ENCODE assay signal across 22 cellular contexts in the genomic region with DNA sequence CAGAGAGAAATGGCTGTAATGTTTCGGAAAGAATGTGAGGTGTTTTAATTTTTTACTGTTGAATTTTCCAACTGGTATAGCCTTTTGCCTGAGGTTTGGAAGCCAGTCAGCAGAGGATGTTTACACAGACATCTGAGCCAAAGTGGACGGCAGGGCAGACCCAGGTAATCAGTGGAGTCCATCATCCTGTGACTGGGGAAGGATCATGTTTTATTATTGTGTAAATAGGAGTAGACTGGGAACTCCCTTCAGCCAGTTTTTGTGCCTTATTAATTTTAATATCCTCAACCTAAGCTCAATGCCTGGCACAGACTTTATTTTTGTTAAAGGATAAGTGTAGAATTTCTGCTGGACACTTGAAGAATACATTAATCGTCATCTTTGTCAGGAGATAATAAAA.
DNase-seq lines count a peak whose midpoint lies in the region; ATAC-seq, FAIRE-seq and TF ChIP-seq lines count a peak whose summit lies in the region.
"Had no signal": no experiment of that assay in that cellular context is flagged by ENCODE, and none has a peak within 500 bp of the region (broad histone marks: within the 10 kb centered on the region; RNA-seq: fewer than 3 reads in every experiment).

No MANE protein-coding gene starts in this region.

- H3K9me3 ChIP-seq in HepG2 (ENCODE audit: low read length) = no peaks in the 10 kb centered on the region
- H3K9me3 ChIP-seq: testis had no signal

- no peak for TF ChIP-seq EP300 in HepG2 (IDR thresholded peaks at IDR 0.05; ENCODE audit: low read depth in 2 of 2, low read length in 2 of 2)
- TF ChIP-seq EP300 in HepG2 (CRISPR knock-in tag; IDR thresholded peaks at IDR 0.05; ENCODE audit: borderline replicate concordance) = no peak

- no peak overlapping the region for H2AFZ ChIP-seq in HepG2 (ENCODE audit: low read length)

- 33% methylated on average over 3 of the region's 3 CpGs for WGBS in HepG2 (ENCODE audit: low lambda C conversion rate)

- no peaks in the 10 kb centered on the region for H4K20me1 ChIP-seq in HepG2 (ENCODE audit: insufficient read depth, low read length)

- peak; percentile 64 for DNase-seq in Daoy (ENCODE audit: low read depth)
- DNase-seq in NCI-H2081 (lab: John Stamatoyannopoulos, UW) = peak; percentile 55 to 75
- peak; percentile 5 for DNase-seq in NCI-H774 (lab: John Stamatoyannopoulos, UW)
- no peak for DNase-seq in HepG2 (ENCODE audit: low spot score)
- no peak for DNase-seq in epidermal melanocyte (ENCODE audit: insufficient read length, low spot score)
- DNase-seq in Right ventricle myocardium inferior (ENCODE audit: missing footprints) = no peak
- DNase-seq: activated CD8-positive, alpha-beta memory T cell treated with anti-CD3 and anti-CD28 coated beads for 24 hours; activated naive CD8-positive, alpha-beta T cell treated with anti-CD3 and anti-CD28 coated beads, Interleukin-2, amount 10 ng/mL, durations not matched to agents 7 days and 5 days; brain microvascular endothelial cell; CD8-positive, alpha-beta T cell; foreskin keratinocyte; left cardiac atrium; NCI-H1048; NK-92 treated with Interleukin-12 subunit alpha and Interleukin-12 subunit beta, amount 100 ng/mL, for 24 hours; Right ventricle myocardium superior; T-helper 2 cell; testis had no signal

- in situ Hi-C loops in HepG2 (cut with HindIII; ENCODE audit: extremely low pct_ligation_motif_present, low pct_unique_long_range_greater_than_20kb) = no loop called here

- BruUV-seq in HepG2 (replicated peaks; lab: Mats Ljungman, UMichigan) = no TSS peak

- H3K27me3 ChIP-seq in HepG2 (ENCODE audit: control insufficient read depth in 1 of 2, insufficient read depth in 2 of 2, low read length in 2 of 2) = no peaks in the 10 kb centered on the region; a peak in 1 of 5 replicates
- H3K27me3 ChIP-seq: brain microvascular endothelial cell, foreskin keratinocyte, testis had no signal

- H3K27ac ChIP-seq in HepG2 (ENCODE audit: extremely low read length, insufficient read depth, low read length) = no peak overlapping the region
- H3K27ac ChIP-seq: brain microvascular endothelial cell, epithelial cell of prostate, foreskin keratinocyte, KMS-11, testis had no signal

- no peak for TF ChIP-seq RAD21 in HepG2 (CRISPR knock-in tag; IDR thresholded peaks at IDR 0.05)

- POLR2A ChIA-PET in HepG2 (lab: Yijun Ruan, JAX) = no interaction called here

- H3K79me2 ChIP-seq in HepG2 (ENCODE audit: insufficient read depth, low read length) = no peaks in the 10 kb centered on the region

- H3K9ac ChIP-seq in HepG2 (ENCODE audit: insufficient read depth, low read depth, low read length) = no peak overlapping the region
- H3K9ac ChIP-seq: KMS-11 had no signal

- no peak overlapping the region for H3K4me3 ChIP-seq in HepG2 (replicated peaks in 1 of 3; ENCODE audit: insufficient read depth in 1 of 3, low read depth in 2 of 3, low read length in 3 of 3)
- H3K4me3 ChIP-seq: testis had no signal

- no peak for FAIRE-seq in HepG2 (lab: Jason Lieb, UNC)

- TF ChIP-seq POLR2A in HepG2 (IDR thresholded peaks at IDR 0.05; ENCODE audit: insufficient read depth in 1 of 2, low read depth in 2 of 2, low read length in 2 of 2) = no peak

- H3K4me1 ChIP-seq in HepG2 (ENCODE audit: insufficient read depth, low read length) = no peaks in the 10 kb centered on the region
- H3K4me1 ChIP-seq: foreskin keratinocyte, testis had no signal

- peak; percentile 46; the same call in 1 of the 3 replicates for ATAC-seq in HepG2
- no peak for ATAC-seq in GM18502 (IDR thresholded peaks at IDR 0.05; ENCODE audit: poor library complexity, unreplicated experiment)
- ATAC-seq in GM18870 (IDR thresholded peaks at IDR 0.05; ENCODE audit: unreplicated experiment) = no peak
- ATAC-seq in Right ventricle myocardium inferior = no peak
- ATAC-seq: CD8-positive, alpha-beta T cell; foreskin keratinocyte; HCT116; left cardiac atrium had no signal

- intact Hi-C loops in HepG2 (cut with micrococcal nuclease; ENCODE audit: unreplicated experiment) = no loop called here
- intact Hi-C loops in Right ventricle myocardium inferior (cut with DNase I) = no loop called here

- no peaks in the 10 kb centered on the region for H3K36me3 ChIP-seq in HepG2 (replicated peaks in 1 of 2; ENCODE audit: control insufficient read depth in 1 of 2, insufficient read depth in 2 of 2, low read length in 2 of 2)
- H3K36me3 ChIP-seq: brain microvascular endothelial cell had no signal

- H3K4me2 ChIP-seq in HepG2 (ENCODE audit: low read depth, low read length) = no peak overlapping the region
- H3K4me2 ChIP-seq: KMS-11 had no signal

- no peak for TF ChIP-seq CTCF in HepG2 (CRISPR knock-in tag; IDR thresholded peaks at IDR 0.05)

- CTCF ChIA-PET in HepG2 (lab: Yijun Ruan, JAX; ENCODE audit: low intra/inter-chr PET ratio, low total read pairs) = no interaction called here

TF ChIP-seq in HepG2, 621 proteins besides CTCF, POLR2A, EP300 and RAD21:
- TF ChIP-seq ZKSCAN1 (IDR thresholded peaks at IDR 0.05; ENCODE audit: low read length) (no peak), CAMTA2 (CRISPR knock-in tag; IDR thresholded peaks at IDR 0.05; ENCODE audit: borderline replicate concordance) (no peak), HNRNPH1 (optimal IDR thresholded peaks at IDR 0.05; ENCODE audit: low read depth, low read length) (no peak), ZNF253 (CRISPR knock-in tag; IDR thresholded peaks at IDR 0.05; ENCODE audit: borderline replicate concordance) (no peak), IRF2 (CRISPR knock-in tag; IDR thresholded peaks at IDR 0.05) (no peak), RAD51 (IDR thresholded peaks at IDR 0.05; ENCODE audit: borderline replicate concordance) (no peak), ARNTL (CRISPR knock-in tag; IDR thresholded peaks at IDR 0.05) (no peak)
- TF ChIP-seq, protein P1, sequence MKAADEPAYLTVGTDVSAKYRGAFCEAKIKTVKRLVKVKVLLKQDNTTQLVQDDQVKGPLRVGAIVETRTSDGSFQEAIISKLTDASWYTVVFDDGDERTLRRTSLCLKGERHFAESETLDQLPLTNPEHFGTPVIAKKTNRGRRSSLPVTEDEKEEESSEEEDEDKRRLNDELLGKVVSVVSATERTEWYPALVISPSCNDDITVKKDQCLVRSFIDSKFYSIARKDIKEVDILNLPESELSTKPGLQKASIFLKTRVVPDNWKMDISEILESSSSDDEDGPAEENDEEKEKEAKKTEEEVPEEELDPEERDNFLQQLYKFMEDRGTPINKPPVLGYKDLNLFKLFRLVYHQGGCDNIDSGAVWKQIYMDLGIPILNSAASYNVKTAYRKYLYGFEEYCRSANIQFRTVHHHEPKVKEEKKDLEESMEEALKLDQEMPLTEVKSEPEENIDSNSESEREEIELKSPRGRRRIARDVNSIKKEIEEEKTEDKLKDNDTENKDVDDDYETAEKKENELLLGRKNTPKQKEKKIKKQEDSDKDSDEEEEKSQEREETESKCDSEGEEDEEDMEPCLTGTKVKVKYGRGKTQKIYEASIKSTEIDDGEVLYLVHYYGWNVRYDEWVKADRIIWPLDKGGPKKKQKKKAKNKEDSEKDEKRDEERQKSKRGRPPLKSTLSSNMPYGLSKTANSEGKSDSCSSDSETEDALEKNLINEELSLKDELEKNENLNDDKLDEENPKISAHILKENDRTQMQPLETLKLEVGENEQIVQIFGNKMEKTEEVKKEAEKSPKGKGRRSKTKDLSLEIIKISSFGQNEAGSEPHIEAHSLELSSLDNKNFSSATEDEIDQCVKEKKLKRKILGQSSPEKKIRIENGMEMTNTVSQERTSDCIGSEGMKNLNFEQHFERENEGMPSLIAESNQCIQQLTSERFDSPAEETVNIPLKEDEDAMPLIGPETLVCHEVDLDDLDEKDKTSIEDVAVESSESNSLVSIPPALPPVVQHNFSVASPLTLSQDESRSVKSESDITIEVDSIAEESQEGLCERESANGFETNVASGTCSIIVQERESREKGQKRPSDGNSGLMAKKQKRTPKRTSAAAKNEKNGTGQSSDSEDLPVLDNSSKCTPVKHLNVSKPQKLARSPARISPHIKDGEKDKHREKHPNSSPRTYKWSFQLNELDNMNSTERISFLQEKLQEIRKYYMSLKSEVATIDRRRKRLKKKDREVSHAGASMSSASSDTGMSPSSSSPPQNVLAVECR (CRISPR knock-in tag; IDR thresholded peaks at IDR 0.05; ENCODE audit: borderline replicate concordance) = no peak
TF ChIP-seq in HepG2: peak in this region for 0.

Comparison
In these comparisons a context has a peak if more than half of its experiments do, and no peak if none do; other contexts are left out.
1. DNase-seq: peak in Daoy (single experiment), NCI-H2081 (2 of 2) and NCI-H774 (single experiment); none in HepG2 (single experiment), epidermal melanocyte (single experiment) and Right ventricle myocardium inferior (single experiment).